In genomic region chr7:92608380-92609322, GRCh38 we compare ENCODE assay signal across 9 cellular contexts. TPM values are rescaled to one million over a fixed set of nuclear protein-coding genes. Genes with fewer than 3 reads are reported as not detected.
DNase-seq lines count a peak whose midpoint lies in the region; ATAC-seq and TF ChIP-seq lines count a peak whose summit lies in the region.
"Had no signal": no experiment of that assay in that cellular context is flagged by ENCODE, and none has a peak within 500 bp of the region (broad histone marks: within the 10 kb centered on the region; RNA-seq: fewer than 3 reads in every experiment).

No MANE protein-coding gene starts in this region.

- no peak overlapping the region for H2AFZ ChIP-seq in osteoblast (ENCODE audit: low read length)

- ATAC-seq in GM21529 (IDR thresholded peaks at IDR 0.05; ENCODE audit: unreplicated experiment) (no peak), GM21825 (IDR thresholded peaks at IDR 0.05; ENCODE audit: unreplicated experiment) (no peak)

- peaks cover 8% of the 10 kb centered on the region for H3K36me3 ChIP-seq in osteoblast (ENCODE audit: insufficient read depth, low read length)

- H3K27me3 Mint-ChIP-seq in mesothelial cell of epicardium (ENCODE audit: low read depth) = no peaks in the 10 kb centered on the region

- H3K36me3 Mint-ChIP-seq in mesothelial cell of epicardium = peaks cover 6% of the 10 kb centered on the region

- H3K4me3 ChIP-seq in epithelial cell of esophagus (ENCODE audit: low read length) = peak overlapping the region; percentile 27
- H3K4me3 ChIP-seq in osteoblast (ENCODE audit: insufficient read depth, low read length) = no peak overlapping the region

- no peaks in the 10 kb centered on the region for H3K27me3 ChIP-seq in osteoblast (ENCODE audit: insufficient read depth, low read length)

- no peaks in the 10 kb centered on the region for H4K20me1 ChIP-seq in osteoblast (ENCODE audit: insufficient read depth, low read length)

- no peaks in the 10 kb centered on the region for H3K9me3 Mint-ChIP-seq in mesothelial cell of epicardium

- no peaks in the 10 kb centered on the region for H3K9me3 ChIP-seq in osteoblast (ENCODE audit: low read depth, low read length)

- DNase-seq in ELF-1 (ENCODE audit: low read depth, low spot score) (peak; percentile 82), NCI-H2171 (lab: John Stamatoyannopoulos, UW) (peak; percentile 55), epithelial cell of esophagus (ENCODE audit: low read depth) (peak; percentile 41), mesothelial cell of epicardium (ENCODE audit: low spot score in 2 of 2, unreplicated experiment in 2 of 2) (peak; percentile 40 to 63), osteoblast (ENCODE audit: insufficient read length, low spot score, missing footprints) (no peak), GOT3 (lab: John Stamatoyannopoulos, UW) (no peak)
- DNase-seq: NCI-H1694 treated with DMSO at 0.1 percent for 48 hours had no signal

- H3K4me1 ChIP-seq in osteoblast (ENCODE audit: insufficient read depth, low read length) = peaks cover 21% of the 10 kb centered on the region

- peaks cover 13% of the 10 kb centered on the region for H3K4me1 Mint-ChIP-seq in mesothelial cell of epicardium

- H3K79me2 ChIP-seq in osteoblast (ENCODE audit: insufficient read depth, low read length) = no peaks in the 10 kb centered on the region

- no peak overlapping the region for H3K27ac Mint-ChIP-seq in mesothelial cell of epicardium

- H3K4me2 ChIP-seq in osteoblast (ENCODE audit: insufficient read depth, low read length) = no peak overlapping the region

- TF ChIP-seq CTCF in epithelial cell of esophagus (IDR thresholded peaks at IDR 0.05; ENCODE audit: insufficient read depth, low read depth, low read length, missing control alignments) (no peak), mesothelial cell of epicardium (IDR thresholded peaks at IDR 0.05; ENCODE audit: unreplicated experiment) (no peak), osteoblast (IDR thresholded peaks at IDR 0.05; ENCODE audit: extremely low read depth, low read depth, low read length) (no peak)

- no peak overlapping the region for H3K27ac ChIP-seq in osteoblast (ENCODE audit: low read depth, low read length)

- peak overlapping the region; percentile 54 for H3K4me3 Mint-ChIP-seq in mesothelial cell of epicardium

RNA-seq across cellular contexts. Expression of gene FAM133B, which starts 18.5 kb away (rescaled TPM):
- total RNA-seq in mesothelial cell of epicardium = 37.2 to 42.9 TPM (median 38.3 TPM) in 3 replicates
- total RNA-seq in osteoblast = 17.1 and 17.4 TPM in 2 replicates

Comparison
In these comparisons a context has a peak if more than half of its experiments do, and no peak if none do; other contexts are left out.
1. DNase-seq: peak in ELF-1 (single experiment), NCI-H2171 (single experiment), epithelial cell of esophagus (single experiment) and mesothelial cell of epicardium (2 of 2); none in osteoblast (single experiment) and GOT3 (single experiment).